Comparison of ENCODE assay signal across 11 cellular contexts in the genomic region with DNA sequence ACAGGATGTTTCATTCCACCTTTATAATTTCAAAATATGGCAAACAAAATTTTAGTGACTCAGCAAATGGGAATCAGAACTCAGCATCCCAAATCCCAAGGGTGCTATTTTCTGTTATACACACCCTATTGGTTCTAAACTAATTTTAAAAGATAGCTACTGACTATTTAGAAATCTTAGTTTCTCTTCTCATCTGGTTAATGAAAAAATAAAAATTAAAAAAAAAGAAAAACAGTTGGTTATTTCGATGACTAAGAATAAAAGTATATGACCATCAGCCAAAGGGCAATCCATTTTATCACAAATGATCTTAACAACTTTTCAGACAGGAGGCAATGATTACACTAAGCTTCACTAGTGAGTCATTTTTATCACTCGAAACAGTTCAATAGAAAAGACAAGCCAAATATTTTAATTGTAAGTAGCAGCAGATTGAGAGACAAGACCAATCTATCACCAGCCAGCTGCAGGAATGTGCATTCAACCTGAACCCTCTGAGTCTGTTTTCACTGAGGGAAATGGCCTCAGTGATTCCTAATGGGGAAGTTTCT. TPM values are rescaled to one million over a fixed set of nuclear protein-coding genes. Genes with fewer than 3 reads are reported as not detected.
DNase-seq lines count a peak whose midpoint lies in the region; ATAC-seq and TF ChIP-seq lines count a peak whose summit lies in the region.
"Had no signal": no experiment of that assay in that cellular context is flagged by ENCODE, and none has a peak within 500 bp of the region (broad histone marks: within the 10 kb centered on the region; RNA-seq: fewer than 3 reads in every experiment).

No MANE protein-coding gene starts in this region.

- H3K4me3 Mint-ChIP-seq in WTC11: peak overlapping the region; percentile 12; the same call in 1 of the 2 replicates
- H3K4me3 Mint-ChIP-seq: stimulated activated naive CD8-positive, alpha-beta T cell treated with anti-CD3 and anti-CD28 coated beads, Interleukin-15, Interleukin-2, amounts not matched to agents 100 ng/mL and 50 ng/mL, for 24 hours had no signal

- no peaks in the 10 kb centered on the region for H3K9me3 Mint-ChIP-seq in WTC11
- H3K9me3 Mint-ChIP-seq: stimulated activated naive CD8-positive, alpha-beta T cell treated with anti-CD3 and anti-CD28 coated beads, Interleukin-15, Interleukin-2, amounts not matched to agents 100 ng/mL and 50 ng/mL, for 24 hours had no signal

- ATAC-seq in WTC11 (no peak), foreskin keratinocyte (peak; percentile 47), HG03460 (IDR thresholded peaks at IDR 0.05; ENCODE audit: unreplicated experiment) (no peak)

- no peaks in the 10 kb centered on the region for H3K27me3 Mint-ChIP-seq in WTC11 (ENCODE audit: low read depth)
- H3K27me3 Mint-ChIP-seq: stimulated activated naive CD8-positive, alpha-beta T cell treated with anti-CD3 and anti-CD28 coated beads, Interleukin-15, Interleukin-2, amounts not matched to agents 100 ng/mL and 50 ng/mL, for 24 hours had no signal

- no peaks in the 10 kb centered on the region for H3K27me3 ChIP-seq in foreskin keratinocyte
- H3K27me3 ChIP-seq in smooth muscle cell (ENCODE audit: low read depth): no peaks in the 10 kb centered on the region

- no peaks in the 10 kb centered on the region for H3K36me3 Mint-ChIP-seq in WTC11

- peaks cover 84% of the 10 kb centered on the region for H3K4me1 Mint-ChIP-seq in WTC11

- peaks cover 64% of the 10 kb centered on the region for H4K20me1 ChIP-seq in smooth muscle cell (ENCODE audit: low read depth)

- H3K36me3 ChIP-seq in smooth muscle cell (ENCODE audit: low read depth): no peaks in the 10 kb centered on the region

- H3K27ac ChIP-seq in foreskin keratinocyte (no peak overlapping the region), smooth muscle cell (ENCODE audit: low read depth) (no peak overlapping the region)

- peak; percentile 56 for DNase-seq in HCEC 1CT
- DNase-seq in WTC11 (ENCODE audit: low spot score): no peak
- peak in 1 of 2 donors; percentile 39 for DNase-seq in foreskin keratinocyte
- DNase-seq in smooth muscle cell (lab: John Stamatoyannopoulos, UW; ENCODE audit: unreplicated experiment): no peak
- DNase-seq in COR-L47 (lab: John Stamatoyannopoulos, UW): no peak
- no peak for DNase-seq in NAMALWA (ENCODE audit: low spot score)
- DNase-seq: activated T-cell treated with anti-CD3 and anti-CD28 coated beads, Interleukin-2, amount 50 U/mL, for 1 hour; GF-D8; NCI-H1930 had no signal

- H2AFZ ChIP-seq in smooth muscle cell (ENCODE audit: low read depth): no peak overlapping the region

- H3K4me1 ChIP-seq in foreskin keratinocyte (peaks cover 28% of the 10 kb centered on the region), smooth muscle cell (ENCODE audit: low read depth) (peaks cover 10% of the 10 kb centered on the region)

- H3K9ac ChIP-seq in smooth muscle cell (ENCODE audit: low read depth): no peak overlapping the region

- 55% methylated on average over 2 of the region's 2 CpGs for WGBS in smooth muscle cell (ENCODE audit: low lambda C conversion rate)

- H3K79me2 ChIP-seq in smooth muscle cell (ENCODE audit: low read depth): peaks cover 43% of the 10 kb centered on the region

- H3K27ac Mint-ChIP-seq in WTC11: peak overlapping the region; percentile 75
- H3K27ac Mint-ChIP-seq: stimulated activated naive CD8-positive, alpha-beta T cell treated with anti-CD3 and anti-CD28 coated beads, Interleukin-15, Interleukin-2, amounts not matched to agents 100 ng/mL and 50 ng/mL, for 24 hours had no signal

- no peak for TF ChIP-seq CTCF in WTC11 (IDR thresholded peaks at IDR 0.05)
- TF ChIP-seq CTCF in foreskin keratinocyte (conservative IDR thresholded peaks at IDR 0.05): peak; percentile 2
- no peak for TF ChIP-seq CTCF in smooth muscle cell (IDR thresholded peaks at IDR 0.05; ENCODE audit: borderline replicate concordance, insufficient read depth, poor library complexity, severe bottlenecking)

- POLR2A ChIA-PET in WTC11 (lab: Charles Lee): no interaction called here

- H3K4me3 ChIP-seq in smooth muscle cell: no peak overlapping the region

- H3K4me2 ChIP-seq in smooth muscle cell: peak overlapping the region; percentile 13

- H3F3A ChIP-seq in smooth muscle cell (ENCODE audit: low read depth): no peaks in the 10 kb centered on the region

- CTCF ChIA-PET in WTC11 (lab: Charles Lee): no interaction called here

- no peaks in the 10 kb centered on the region for H3K9me3 ChIP-seq in smooth muscle cell (replicated peaks; ENCODE audit: low read depth)

TF ChIP-seq in WTC11, 78 proteins besides CTCF, POLR2A, EP300 and RAD21 (continues in another document):
- TF ChIP-seq OVOL2 (CRISPR knock-in tag; IDR thresholded peaks at IDR 0.05; ENCODE audit: borderline replicate concordance) (no peak), ZNF121 (CRISPR knock-in tag; IDR thresholded peaks at IDR 0.05) (no peak), KAT7 (CRISPR knock-in tag; IDR thresholded peaks at IDR 0.05; ENCODE audit: borderline replicate concordance) (no peak), NFATC4 (CRISPR knock-in tag; IDR thresholded peaks at IDR 0.05) (no peak), ZNF423 (CRISPR knock-in tag; IDR thresholded peaks at IDR 0.05) (no peak), TEAD4 (CRISPR knock-in tag; IDR thresholded peaks at IDR 0.05) (no peak), GABPB1 (CRISPR knock-in tag; IDR thresholded peaks at IDR 0.05) (no peak), CREM (CRISPR knock-in tag; IDR thresholded peaks at IDR 0.05) (no peak), NR1H2 (CRISPR knock-in tag; IDR thresholded peaks at IDR 0.05) (no peak)
- TF ChIP-seq, protein P1, sequence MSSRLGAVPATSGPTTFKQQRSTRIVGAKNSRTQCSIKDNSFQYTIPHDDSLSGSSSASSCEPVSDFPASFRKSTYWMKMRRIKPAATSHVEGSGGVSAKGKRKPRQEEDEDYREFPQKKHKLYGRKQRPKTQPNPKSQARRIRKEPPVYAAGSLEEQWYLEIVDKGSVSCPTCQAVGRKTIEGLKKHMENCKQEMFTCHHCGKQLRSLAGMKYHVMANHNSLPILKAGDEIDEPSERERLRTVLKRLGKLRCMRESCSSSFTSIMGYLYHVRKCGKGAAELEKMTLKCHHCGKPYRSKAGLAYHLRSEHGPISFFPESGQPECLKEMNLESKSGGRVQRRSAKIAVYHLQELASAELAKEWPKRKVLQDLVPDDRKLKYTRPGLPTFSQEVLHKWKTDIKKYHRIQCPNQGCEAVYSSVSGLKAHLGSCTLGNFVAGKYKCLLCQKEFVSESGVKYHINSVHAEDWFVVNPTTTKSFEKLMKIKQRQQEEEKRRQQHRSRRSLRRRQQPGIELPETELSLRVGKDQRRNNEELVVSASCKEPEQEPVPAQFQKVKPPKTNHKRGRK (CRISPR knock-in tag; IDR thresholded peaks at IDR 0.05; ENCODE audit: borderline replicate concordance): no peak
- TF ChIP-seq, protein P2, sequence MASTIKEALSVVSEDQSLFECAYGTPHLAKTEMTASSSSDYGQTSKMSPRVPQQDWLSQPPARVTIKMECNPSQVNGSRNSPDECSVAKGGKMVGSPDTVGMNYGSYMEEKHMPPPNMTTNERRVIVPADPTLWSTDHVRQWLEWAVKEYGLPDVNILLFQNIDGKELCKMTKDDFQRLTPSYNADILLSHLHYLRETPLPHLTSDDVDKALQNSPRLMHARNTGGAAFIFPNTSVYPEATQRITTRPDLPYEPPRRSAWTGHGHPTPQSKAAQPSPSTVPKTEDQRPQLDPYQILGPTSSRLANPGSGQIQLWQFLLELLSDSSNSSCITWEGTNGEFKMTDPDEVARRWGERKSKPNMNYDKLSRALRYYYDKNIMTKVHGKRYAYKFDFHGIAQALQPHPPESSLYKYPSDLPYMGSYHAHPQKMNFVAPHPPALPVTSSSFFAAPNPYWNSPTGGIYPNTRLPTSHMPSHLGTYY (CRISPR knock-in tag; IDR thresholded peaks at IDR 0.05): no peak
- TF ChIP-seq, protein P3, sequence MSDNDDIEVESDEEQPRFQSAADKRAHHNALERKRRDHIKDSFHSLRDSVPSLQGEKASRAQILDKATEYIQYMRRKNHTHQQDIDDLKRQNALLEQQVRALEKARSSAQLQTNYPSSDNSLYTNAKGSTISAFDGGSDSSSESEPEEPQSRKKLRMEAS (CRISPR knock-in tag; IDR thresholded peaks at IDR 0.05): no peak
- TF ChIP-seq, protein P4, sequence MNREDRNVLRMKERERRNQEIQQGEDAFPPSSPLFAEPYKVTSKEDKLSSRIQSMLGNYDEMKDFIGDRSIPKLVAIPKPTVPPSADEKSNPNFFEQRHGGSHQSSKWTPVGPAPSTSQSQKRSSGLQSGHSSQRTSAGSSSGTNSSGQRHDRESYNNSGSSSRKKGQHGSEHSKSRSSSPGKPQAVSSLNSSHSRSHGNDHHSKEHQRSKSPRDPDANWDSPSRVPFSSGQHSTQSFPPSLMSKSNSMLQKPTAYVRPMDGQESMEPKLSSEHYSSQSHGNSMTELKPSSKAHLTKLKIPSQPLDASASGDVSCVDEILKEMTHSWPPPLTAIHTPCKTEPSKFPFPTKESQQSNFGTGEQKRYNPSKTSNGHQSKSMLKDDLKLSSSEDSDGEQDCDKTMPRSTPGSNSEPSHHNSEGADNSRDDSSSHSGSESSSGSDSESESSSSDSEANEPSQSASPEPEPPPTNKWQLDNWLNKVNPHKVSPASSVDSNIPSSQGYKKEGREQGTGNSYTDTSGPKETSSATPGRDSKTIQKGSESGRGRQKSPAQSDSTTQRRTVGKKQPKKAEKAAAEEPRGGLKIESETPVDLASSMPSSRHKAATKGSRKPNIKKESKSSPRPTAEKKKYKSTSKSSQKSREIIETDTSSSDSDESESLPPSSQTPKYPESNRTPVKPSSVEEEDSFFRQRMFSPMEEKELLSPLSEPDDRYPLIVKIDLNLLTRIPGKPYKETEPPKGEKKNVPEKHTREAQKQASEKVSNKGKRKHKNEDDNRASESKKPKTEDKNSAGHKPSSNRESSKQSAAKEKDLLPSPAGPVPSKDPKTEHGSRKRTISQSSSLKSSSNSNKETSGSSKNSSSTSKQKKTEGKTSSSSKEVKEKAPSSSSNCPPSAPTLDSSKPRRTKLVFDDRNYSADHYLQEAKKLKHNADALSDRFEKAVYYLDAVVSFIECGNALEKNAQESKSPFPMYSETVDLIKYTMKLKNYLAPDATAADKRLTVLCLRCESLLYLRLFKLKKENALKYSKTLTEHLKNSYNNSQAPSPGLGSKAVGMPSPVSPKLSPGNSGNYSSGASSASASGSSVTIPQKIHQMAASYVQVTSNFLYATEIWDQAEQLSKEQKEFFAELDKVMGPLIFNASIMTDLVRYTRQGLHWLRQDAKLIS (CRISPR knock-in tag; IDR thresholded peaks at IDR 0.05; ENCODE audit: borderline replicate concordance): no peak
- TF ChIP-seq, protein P5, sequence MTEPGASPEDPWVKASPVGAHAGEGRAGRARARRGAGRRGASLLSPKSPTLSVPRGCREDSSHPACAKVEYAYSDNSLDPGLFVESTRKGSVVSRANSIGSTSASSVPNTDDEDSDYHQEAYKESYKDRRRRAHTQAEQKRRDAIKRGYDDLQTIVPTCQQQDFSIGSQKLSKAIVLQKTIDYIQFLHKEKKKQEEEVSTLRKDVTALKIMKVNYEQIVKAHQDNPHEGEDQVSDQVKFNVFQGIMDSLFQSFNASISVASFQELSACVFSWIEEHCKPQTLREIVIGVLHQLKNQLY (CRISPR knock-in tag; IDR thresholded peaks at IDR 0.05): no peak

RNA-seq across cellular contexts. Expression of a gene that starts 15.2 kb away (rescaled TPM):
- total RNA-seq in WTC11 (2021) (19.1 to 29.3 TPM (median 19.2 TPM) in 3 replicates), foreskin keratinocyte (6.2 and 7.4 TPM in 2 replicates), smooth muscle cell (5.3 and 6.6 TPM in 2 replicates)
- polyA plus RNA-seq in foreskin keratinocyte (1.4 and 1.6 TPM in 2 replicates), smooth muscle cell (1.5 and 2.3 TPM in 2 replicates)
